Comparison of ENCODE assay signal across 13 cellular contexts in the genomic region with DNA sequence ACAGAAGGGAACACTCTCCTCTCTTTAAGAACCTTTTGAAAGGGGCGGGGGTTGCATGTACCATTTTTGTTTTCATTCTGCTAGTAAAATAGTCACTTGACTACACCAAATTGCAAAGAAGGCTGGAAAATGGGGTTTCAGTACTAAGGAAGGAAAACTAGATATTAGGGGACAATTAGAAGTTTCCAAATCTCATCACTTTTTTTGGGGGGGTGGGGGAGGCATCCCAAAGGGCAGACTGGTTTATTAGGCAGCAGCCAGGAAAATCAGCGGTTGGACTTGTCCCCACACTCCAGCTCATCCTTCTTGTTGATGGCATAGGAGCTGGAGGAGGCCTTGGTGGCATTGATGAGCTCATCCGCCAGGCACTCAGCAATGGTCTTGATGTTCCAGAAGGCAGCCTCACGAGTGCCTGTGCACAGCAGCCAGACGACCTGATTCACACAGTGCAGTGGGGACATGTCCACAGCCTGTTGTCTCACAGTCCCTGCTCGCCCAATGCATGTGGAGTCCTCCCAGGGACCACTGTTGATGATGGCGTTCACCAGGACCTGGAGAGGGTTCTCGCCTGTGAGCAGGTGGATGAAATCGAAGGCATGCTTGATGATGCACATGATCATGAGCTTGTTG. TPM values are rescaled to one million over a fixed set of nuclear protein-coding genes. Genes with fewer than 3 reads are reported as not detected.
DNase-seq lines count a peak whose midpoint lies in the region; ATAC-seq, FAIRE-seq and TF ChIP-seq lines count a peak whose summit lies in the region.
"Had no signal": no experiment of that assay in that cellular context is flagged by ENCODE, and none has a peak within 500 bp of the region (broad histone marks: within the 10 kb centered on the region; RNA-seq: fewer than 3 reads in every experiment).

No MANE protein-coding gene starts in this region.

- no peak overlapping the region for H3K27ac Mint-ChIP-seq in activated CD4-positive, alpha-beta T cell treated with anti-CD3 and anti-CD28 coated beads for 36 hours
- H3K27ac Mint-ChIP-seq in IgD-negative memory B cell (peak overlapping the region in 1 of 3 donors; percentile 97), neural progenitor cell (no peak overlapping the region)

- peaks cover 30% of the 10 kb centered on the region for H3F3A ChIP-seq in neural progenitor cell (ENCODE audit: low read depth)

- H3K9me3 ChIP-seq in neural progenitor cell (ENCODE audit: low read depth): no peaks in the 10 kb centered on the region
- H3K9me3 ChIP-seq in sigmoid colon: no peaks in the 10 kb centered on the region
- no peaks in the 10 kb centered on the region for H3K9me3 ChIP-seq in tibial nerve
- H3K9me3 ChIP-seq: gastrocnemius medialis had no signal

- peaks cover 18% of the 10 kb centered on the region for H3K79me2 ChIP-seq in neural progenitor cell (ENCODE audit: low read depth)

- H3K27ac ChIP-seq in neural progenitor cell (no peak overlapping the region), sigmoid colon (no peak overlapping the region), tibial nerve (no peak overlapping the region)

- H3K36me3 ChIP-seq in bronchial epithelial cell (ENCODE audit: control insufficient read depth, insufficient read depth, low read length): no peaks in the 10 kb centered on the region
- no peaks in the 10 kb centered on the region for H3K36me3 ChIP-seq in neural progenitor cell
- no peaks in the 10 kb centered on the region for H3K36me3 ChIP-seq in sigmoid colon
- H3K36me3 ChIP-seq in tibial nerve: no peaks in the 10 kb centered on the region
- H3K36me3 ChIP-seq: gastrocnemius medialis had no signal

- intact Hi-C loops in activated CD4-positive, alpha-beta T cell treated with anti-CD3 and anti-CD28 coated beads for 36 hours (cut with DNase I, micrococcal nuclease): no loop called here
- intact Hi-C loops in sigmoid colon (cut with DNase I): loop anchor here (2.0 kb wide), 1 partner anchor 59 kb away; no protein-coding TSS in a partner anchor

- peaks cover 17% of the 10 kb centered on the region for H3K4me1 Mint-ChIP-seq in activated CD4-positive, alpha-beta T cell treated with anti-CD3 and anti-CD28 coated beads for 36 hours
- H3K4me1 Mint-ChIP-seq in IgD-negative memory B cell (peaks cover 8 to 17% (median 12%) of the 10 kb centered on the region in 3 donors), neural progenitor cell (peaks cover 16% of the 10 kb centered on the region)

- H2AFZ ChIP-seq in neural progenitor cell (replicated peaks): no peak overlapping the region

- no peak for TF ChIP-seq POLR2A in sigmoid colon (IDR thresholded peaks at IDR 0.05)
- no peak for TF ChIP-seq POLR2A in tibial nerve (IDR thresholded peaks at IDR 0.05)

- TF ChIP-seq CTCF in bronchial epithelial cell (IDR thresholded peaks at IDR 0.05; ENCODE audit: insufficient read depth, low read length, severe bottlenecking) (no peak), neural progenitor cell (IDR thresholded peaks at IDR 0.05) (no peak), sigmoid colon (IDR thresholded peaks at IDR 0.05) (no peak), tibial nerve (IDR thresholded peaks at IDR 0.05) (no peak)

- WGBS in sigmoid colon, 2 donors: 91 to 93% methylated on average over 9 of the region's 9 CpGs
- WGBS in tibial nerve, 2 donors: 83% methylated on average over 9 of the region's 9 CpGs

- peaks cover 2% of the 10 kb centered on the region for H3K36me3 Mint-ChIP-seq in activated CD4-positive, alpha-beta T cell treated with anti-CD3 and anti-CD28 coated beads for 36 hours (ENCODE audit: low read depth)
- H3K36me3 Mint-ChIP-seq in IgD-negative memory B cell (peaks cover 1% of the 10 kb centered on the region), neural progenitor cell (no peaks in the 10 kb centered on the region)

- CTCF ChIA-PET in activated CD4-positive, alpha-beta T cell treated with anti-CD3 and anti-CD28 coated beads for 36 hours (lab: Charles Lee): interaction anchor here (0.5 to 2.9 kb wide), 3 partner anchors 10 to 559 kb away, joined by 3 to 17 read pairs (median 4); a partner anchor contains a TSS

- no peaks in the 10 kb centered on the region for H3K27me3 Mint-ChIP-seq in activated CD4-positive, alpha-beta T cell treated with anti-CD3 and anti-CD28 coated beads for 36 hours
- H3K27me3 Mint-ChIP-seq in IgD-negative memory B cell: no peaks in the 10 kb centered on the region
- H3K27me3 Mint-ChIP-seq in neural progenitor cell (ENCODE audit: insufficient read depth, low read depth): peaks cover 11% of the 10 kb centered on the region

- peaks cover 11% of the 10 kb centered on the region for H4K20me1 ChIP-seq in neural progenitor cell (ENCODE audit: low read depth)

- H3K4me1 ChIP-seq in neural progenitor cell (peaks cover 9% of the 10 kb centered on the region), sigmoid colon (peaks cover 3 to 21% (median 17%) of the 10 kb centered on the region in 4 donors), tibial nerve (peaks cover 0 to 27% (median 11%) of the 10 kb centered on the region in 4 donors)

- H3K4me3 ChIP-seq in bronchial epithelial cell (ENCODE audit: low read depth, low read length) (no peak overlapping the region), neural progenitor cell (no peak overlapping the region), sigmoid colon (no peak overlapping the region), tibial nerve (no peak overlapping the region)

- H3K27me3 ChIP-seq in bronchial epithelial cell (ENCODE audit: control insufficient read depth, insufficient read depth, low read length) (no peaks in the 10 kb centered on the region), neural progenitor cell (peaks cover 5% of the 10 kb centered on the region), sigmoid colon (no peaks in the 10 kb centered on the region), tibial nerve (no peaks in the 10 kb centered on the region)
- H3K27me3 ChIP-seq: gastrocnemius medialis had no signal

- POLR2A ChIA-PET in activated CD4-positive, alpha-beta T cell treated with anti-CD3 and anti-CD28 coated beads for 36 hours (lab: Charles Lee): interaction anchor here (1.0 to 2.6 kb wide), 2 partner anchors 9 kb away, joined by 3 to 43 read pairs; a partner anchor contains a TSS

- TF ChIP-seq EP300 in sigmoid colon (IDR thresholded peaks at IDR 0.05) (no peak), tibial nerve (IDR thresholded peaks at IDR 0.05) (no peak)

- H3K4me3 Mint-ChIP-seq in activated CD4-positive, alpha-beta T cell treated with anti-CD3 and anti-CD28 coated beads for 36 hours: peak overlapping the region; percentile 83
- H3K4me3 Mint-ChIP-seq in IgD-negative memory B cell (peak overlapping the region in 3 of 4 donors; percentile 12 to 99 (median 95)), neural progenitor cell (peak overlapping the region; percentile 95)

- no peak overlapping the region for H3K9ac ChIP-seq in neural progenitor cell

- DNase-seq in activated CD4-positive, alpha-beta T cell treated with anti-CD3 and anti-CD28 coated beads for 36 hours: no peak
- no peak for DNase-seq in activated CD4-positive, alpha-beta T cell treated with anti-CD3 and anti-CD28 coated beads for 1 hour
- no peak for DNase-seq in bronchial epithelial cell (ENCODE audit: low read depth)
- DNase-seq in neural progenitor cell (ENCODE audit: low spot score): no peak
- no peak for DNase-seq in sigmoid colon
- no peak for DNase-seq in stimulated activated CD4-positive, alpha-beta T cell treated with anti-CD3 and anti-CD28 coated beads, Interleukin-4, amount 100 ng/mL, for 24 hours
- DNase-seq in tibial nerve (ENCODE audit: low spot score in 2 of 2): no peak
- DNase-seq: effector CD8-positive, alpha-beta T cell; gastrocnemius medialis; kidney glomerular epithelial cell; OCI-M1 had no signal

- no peak overlapping the region for H3K4me2 ChIP-seq in neural progenitor cell

- FAIRE-seq in bronchial epithelial cell (lab: Jason Lieb, UNC): peak; percentile 75
- FAIRE-seq: GM19239 had no signal

- no peaks in the 10 kb centered on the region for H3K9me3 Mint-ChIP-seq in activated CD4-positive, alpha-beta T cell treated with anti-CD3 and anti-CD28 coated beads for 36 hours (ENCODE audit: low read depth)
- H3K9me3 Mint-ChIP-seq in IgD-negative memory B cell (no peaks in the 10 kb centered on the region), neural progenitor cell (no peaks in the 10 kb centered on the region)

- no peak for ATAC-seq in activated CD4-positive, alpha-beta T cell treated with anti-CD3 and anti-CD28 coated beads for 36 hours
- ATAC-seq: gastrocnemius medialis had no signal

RNA-seq across cellular contexts. Expression of a gene that starts 1.7 kb away (rescaled TPM):
- 10 to 100 TPM; 13.6 to 15.2 TPM for total RNA-seq in activated CD4-positive, alpha-beta T cell treated with anti-CD3 and anti-CD28 coated beads for 36 hours
- polyA plus RNA-seq in IgD-negative memory B cell: 31.9 TPM
- 16.9 and 31.6 TPM in 2 replicates for total RNA-seq in bronchial epithelial cell
- 21.5 and 31.5 TPM in 2 replicates for total RNA-seq in neural progenitor cell (ENCODE audit: low replicate concordance)
- 100 to 1,000 TPM in 2 of 4 donors, 10 to 100 TPM in 2; 63.3 to 106 (median 85.1) TPM for total RNA-seq in sigmoid colon
- 10 to 100 TPM in 1 of 3 donors, 1 to 10 TPM in 2; 9.0 to 41.8 (median 9.6) TPM for polyA plus RNA-seq in sigmoid colon
- 100 to 1,000 TPM in 3 of 4 donors, 10 to 100 TPM in 1; 77.7 to 155 (median 146) TPM for total RNA-seq in tibial nerve

RNA-seq across cellular contexts. Expression of a gene that starts 10.1 kb away (rescaled TPM):
- total RNA-seq in activated CD4-positive, alpha-beta T cell treated with anti-CD3 and anti-CD28 coated beads for 36 hours: under 1 TPM; 0.37 to 0.43 TPM
- 0.21 TPM for polyA plus RNA-seq in IgD-negative memory B cell
- total RNA-seq in bronchial epithelial cell: 1.0 and 1.3 TPM in 2 replicates
- total RNA-seq in neural progenitor cell (ENCODE audit: low replicate concordance): 3.8 and 4.7 TPM in 2 replicates
- 1 to 10 TPM; 2.0 to 3.0 (median 2.6) TPM for total RNA-seq in sigmoid colon
- 1 to 10 TPM; 1.6 to 3.7 (median 2.4) TPM for polyA plus RNA-seq in sigmoid colon
- 1 to 10 TPM in 3 of 4 donors, under 1 TPM in 1; 0.66 to 3.6 (median 1.7) TPM for total RNA-seq in tibial nerve
